16 cellular contexts compared by ENCODE assay signal in the genomic region with DNA sequence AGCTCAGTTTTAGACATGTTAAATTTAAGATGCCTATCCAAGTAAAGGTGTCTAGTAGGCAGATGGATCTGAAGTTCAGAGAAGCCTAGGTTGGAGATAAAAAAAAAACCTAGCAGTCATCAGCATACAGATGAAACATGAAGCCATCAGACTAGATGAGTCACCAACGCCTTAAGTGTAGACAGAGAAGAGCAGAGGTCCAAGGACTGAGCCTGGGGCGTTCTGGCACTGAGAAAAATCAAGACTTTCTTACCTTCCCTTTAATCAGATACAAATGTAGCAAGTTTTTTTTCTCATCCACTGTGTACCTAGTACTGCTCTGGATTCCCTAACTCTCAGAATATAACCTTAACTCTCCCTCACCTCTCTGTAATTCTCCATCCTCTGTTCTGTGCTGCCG.
DNase-seq lines count a peak whose midpoint lies in the region; ATAC-seq and TF ChIP-seq lines count a peak whose summit lies in the region.
"Had no signal": no experiment of that assay in that cellular context is flagged by ENCODE, and none has a peak within 500 bp of the region (broad histone marks: within the 10 kb centered on the region; RNA-seq: fewer than 3 reads in every experiment).

No MANE protein-coding gene starts in this region.

- H3K27me3 Mint-ChIP-seq in activated CD8-positive, alpha-beta T cell treated with anti-CD3 and anti-CD28 coated beads, Interleukin-2, amount 10 ng/mL, durations not matched to agents 7 days and 5 days (ENCODE audit: low read depth): no peaks in the 10 kb centered on the region
- H3K27me3 Mint-ChIP-seq in Calu3 (ENCODE audit: unreplicated experiment): no peaks in the 10 kb centered on the region
- H3K27me3 Mint-ChIP-seq: activated naive CD4-positive, alpha-beta T cell treated with anti-CD3 and anti-CD28 coated beads, Interleukin-2, amount 50 U/mL, for 24 hours; stimulated activated naive CD8-positive, alpha-beta T cell treated with anti-CD3 and anti-CD28 coated beads, Interleukin-15, Interleukin-2, amounts not matched to agents 100 ng/mL and 50 ng/mL, for 24 hours had no signal

- no peaks in the 10 kb centered on the region for H3K9me3 ChIP-seq in fibroblast of lung (ENCODE audit: control insufficient read depth, insufficient read depth, low read depth, low read length)
- H3K9me3 ChIP-seq: BE2C, ovary had no signal

- no TSS peak for BruUV-seq in Calu3 (replicated peaks; lab: Mats Ljungman, UMichigan)

- POLR2A ChIA-PET in RWPE1 (lab: Yijun Ruan, JAX; ENCODE audit: low non-redundant PET): no interaction called here
- POLR2A ChIA-PET in activated CD8-positive, alpha-beta T cell treated with anti-CD3 and anti-CD28 coated beads, Interleukin-2, amount 10 ng/mL, durations not matched to agents 7 days and 5 days (lab: Charles Lee): no interaction called here

- no peak overlapping the region for H3K27ac Mint-ChIP-seq in activated CD8-positive, alpha-beta T cell treated with anti-CD3 and anti-CD28 coated beads, Interleukin-2, amount 10 ng/mL, durations not matched to agents 7 days and 5 days
- no peak overlapping the region for H3K27ac Mint-ChIP-seq in Calu3 (ENCODE audit: unreplicated experiment)
- H3K27ac Mint-ChIP-seq: activated naive CD4-positive, alpha-beta T cell treated with anti-CD3 and anti-CD28 coated beads, Interleukin-2, amount 50 U/mL, for 24 hours; stimulated activated naive CD8-positive, alpha-beta T cell treated with anti-CD3 and anti-CD28 coated beads, Interleukin-15, Interleukin-2, amounts not matched to agents 100 ng/mL and 50 ng/mL, for 24 hours had no signal

- no peaks in the 10 kb centered on the region for H3K79me2 ChIP-seq in fibroblast of lung (ENCODE audit: control insufficient read depth, insufficient read depth, low read length)

- TF ChIP-seq CTCF in RWPE1 (conservative IDR thresholded peaks at IDR 0.05; ENCODE audit: low read depth): no peak
- no peak for TF ChIP-seq CTCF in fibroblast of lung (conservative IDR thresholded peaks at IDR 0.05 in 1 of 2, IDR thresholded peaks at IDR 0.05 in 1 of 2; ENCODE audit: low read depth in 1 of 2, low read length in 2 of 2)
- no peak for TF ChIP-seq CTCF in Calu3 (IDR thresholded peaks at IDR 0.05; ENCODE audit: unreplicated experiment)

- no peak overlapping the region for H3K4me3 Mint-ChIP-seq in activated CD8-positive, alpha-beta T cell treated with anti-CD3 and anti-CD28 coated beads, Interleukin-2, amount 10 ng/mL, durations not matched to agents 7 days and 5 days
- H3K4me3 Mint-ChIP-seq in Calu3 (ENCODE audit: low read depth, unreplicated experiment): no peak overlapping the region
- H3K4me3 Mint-ChIP-seq: activated naive CD4-positive, alpha-beta T cell treated with anti-CD3 and anti-CD28 coated beads, Interleukin-2, amount 50 U/mL, for 24 hours; stimulated activated naive CD8-positive, alpha-beta T cell treated with anti-CD3 and anti-CD28 coated beads, Interleukin-15, Interleukin-2, amounts not matched to agents 100 ng/mL and 50 ng/mL, for 24 hours had no signal

- peaks cover 9% of the 10 kb centered on the region for H3K4me1 ChIP-seq in fibroblast of lung (ENCODE audit: control insufficient read depth, extremely low read depth, insufficient read depth, low read length)

- intact Hi-C loops in Calu3 (cut with micrococcal nuclease; ENCODE audit: unreplicated experiment): no loop called here

- H3K36me3 Mint-ChIP-seq in activated CD8-positive, alpha-beta T cell treated with anti-CD3 and anti-CD28 coated beads, Interleukin-2, amount 10 ng/mL, durations not matched to agents 7 days and 5 days (ENCODE audit: low read depth): no peaks in the 10 kb centered on the region
- H3K36me3 Mint-ChIP-seq in Calu3 (ENCODE audit: insufficient read depth, unreplicated experiment): no peaks in the 10 kb centered on the region

- no peak overlapping the region for H3K4me2 ChIP-seq in fibroblast of lung (ENCODE audit: extremely low read depth, insufficient read depth, low read length)

- no peaks in the 10 kb centered on the region for H4K20me1 ChIP-seq in fibroblast of lung (ENCODE audit: control insufficient read depth, extremely low read depth, insufficient read depth, low read length)

- no peak overlapping the region for H3K9ac ChIP-seq in fibroblast of lung (ENCODE audit: insufficient read depth, low read length)

- H3K4me1 Mint-ChIP-seq in activated CD8-positive, alpha-beta T cell treated with anti-CD3 and anti-CD28 coated beads, Interleukin-2, amount 10 ng/mL, durations not matched to agents 7 days and 5 days (ENCODE audit: low read depth): no peaks in the 10 kb centered on the region
- H3K4me1 Mint-ChIP-seq in Calu3 (ENCODE audit: low read depth, unreplicated experiment): peaks cover 10% of the 10 kb centered on the region
- H3K4me1 Mint-ChIP-seq: activated naive CD4-positive, alpha-beta T cell treated with anti-CD3 and anti-CD28 coated beads, Interleukin-2, amount 50 U/mL, for 24 hours had no signal

- H3K27ac ChIP-seq in RWPE1 (no peak overlapping the region), fibroblast of lung (ENCODE audit: insufficient read depth, low read length) (no peak overlapping the region)
- H3K27ac ChIP-seq: ovary had no signal

- H3K4me3 ChIP-seq in fibroblast of lung (replicated peaks in 1 of 4; ENCODE audit: control extremely low read depth in 1 of 4, insufficient read depth in 1 of 4, low read depth in 3 of 4, low read length in 4 of 4): no peak overlapping the region
- H3K4me3 ChIP-seq: ovary had no signal

- CTCF ChIA-PET in RWPE1 (lab: Yijun Ruan, JAX): interaction anchor here (0.6 kb wide), 2 partner anchors 78 to 102 kb away, joined by 3 read pairs; no protein-coding TSS in a partner anchor
- CTCF ChIA-PET in activated CD8-positive, alpha-beta T cell treated with anti-CD3 and anti-CD28 coated beads, Interleukin-2, amount 10 ng/mL, durations not matched to agents 7 days and 5 days (lab: Charles Lee): no interaction called here
- CTCF ChIA-PET in Calu3 (lab: Charles Lee): no interaction called here

- H3K36me3 ChIP-seq in fibroblast of lung (ENCODE audit: control insufficient read depth, insufficient read depth, low read length): no peaks in the 10 kb centered on the region
- H3K36me3 ChIP-seq: BE2C, ovary had no signal

- in situ Hi-C loops in G401 (cut with HindIII; ENCODE audit: low sequenced_read_pairs): no loop called here

- DNase-seq in A172 (ENCODE audit: low spot score): peak; percentile 20
- peak; percentile 16 for DNase-seq in H4 (ENCODE audit: low spot score)
- peak; percentile 60 for DNase-seq in RWPE1 (ENCODE audit: low spot score)
- DNase-seq in fibroblast of lung (ENCODE audit: low read depth in 2 of 2): peak; percentile 51 to 74
- no peak for DNase-seq in activated CD8-positive, alpha-beta T cell treated with anti-CD3 and anti-CD28 coated beads, Interleukin-2, amount 10 ng/mL, durations not matched to agents 7 days and 5 days
- no peak for DNase-seq in Calu3
- no peak for DNase-seq in G401 (ENCODE audit: low spot score)
- DNase-seq: activated CD4-positive, alpha-beta T cell treated with anti-CD3 and anti-CD28 coated beads, Interleukin-2, amount 50 U/mL, for 4 hours; BE2C; NCI-H1417 treated with DMSO at 0.1 percent for 48 hours; ovary; stimulated activated CD4-positive, alpha-beta T cell treated with anti-CD3 and anti-CD28 coated beads, Interleukin-4, amount 100 ng/mL, for 1 hour; T-helper 1 cell had no signal

- H2AFZ ChIP-seq in fibroblast of lung (ENCODE audit: low read length): no peak overlapping the region

- no peak for ATAC-seq in activated CD8-positive, alpha-beta T cell treated with anti-CD3 and anti-CD28 coated beads, Interleukin-2, amount 10 ng/mL, durations not matched to agents 7 days and 5 days
- no peak for ATAC-seq in GM21723 (IDR thresholded peaks at IDR 0.05; ENCODE audit: unreplicated experiment)

- no peaks in the 10 kb centered on the region for H3K9me3 Mint-ChIP-seq in activated CD8-positive, alpha-beta T cell treated with anti-CD3 and anti-CD28 coated beads, Interleukin-2, amount 10 ng/mL, durations not matched to agents 7 days and 5 days (ENCODE audit: insufficient read depth)
- no peaks in the 10 kb centered on the region for H3K9me3 Mint-ChIP-seq in Calu3 (ENCODE audit: low read depth, unreplicated experiment)
- H3K9me3 Mint-ChIP-seq: activated naive CD4-positive, alpha-beta T cell treated with anti-CD3 and anti-CD28 coated beads, Interleukin-2, amount 50 U/mL, for 24 hours; stimulated activated naive CD8-positive, alpha-beta T cell treated with anti-CD3 and anti-CD28 coated beads, Interleukin-15, Interleukin-2, amounts not matched to agents 100 ng/mL and 50 ng/mL, for 24 hours had no signal

- H3K27me3 ChIP-seq in fibroblast of lung (ENCODE audit: control insufficient read depth, insufficient read depth, low read length): no peaks in the 10 kb centered on the region
- H3K27me3 ChIP-seq: BE2C, ovary had no signal

Comparison
In these comparisons a context has a peak if more than half of its experiments do, and no peak if none do; other contexts are left out.
1. DNase-seq: peak in A172 (single experiment), H4 (single experiment), RWPE1 (single experiment) and fibroblast of lung (2 of 2); none in activated CD8-positive, alpha-beta T cell treated with anti-CD3 and anti-CD28 coated beads, Interleukin-2, amount 10 ng/mL, durations not matched to agents 7 days and 5 days (single experiment), Calu3 (single experiment) and G401 (single experiment).